In genomic region chr11:94328587-94329080, GRCh38 we compare ENCODE assay signal across 1 cellular context.
TF ChIP-seq lines count a peak whose summit lies in the region.

No MANE protein-coding gene starts in this region.

TF ChIP-seq in H1, 55 proteins besides CTCF, POLR2A, EP300 and RAD21 (continued from another document):
- TF ChIP-seq KDM1A (IDR thresholded peaks at IDR 0.05; ENCODE audit: borderline replicate concordance, low read length) (no peak), ZNF274 (IDR thresholded peaks at IDR 0.05; ENCODE audit: borderline replicate concordance, extremely low read depth, low read length) (no peak), CTBP2 (IDR thresholded peaks at IDR 0.05; ENCODE audit: borderline replicate concordance, insufficient read depth, insufficient read length, low read length) (no peak), SIRT6 (IDR thresholded peaks at IDR 0.05; ENCODE audit: low read length) (no peak), CHD1 (IDR thresholded peaks at IDR 0.05; ENCODE audit: low read depth, low read length) (no peak), NANOG (IDR thresholded peaks at IDR 0.05; ENCODE audit: insufficient read depth, low read depth, low read length, poor library complexity, severe bottlenecking) (no peak), SIN3A (conservative IDR thresholded peaks at IDR 0.05 in 1 of 2, IDR thresholded peaks at IDR 0.05 in 1 of 2; ENCODE audit: low read depth in 1 of 2, low read length in 2 of 2) (no peak), BACH1 (IDR thresholded peaks at IDR 0.05; ENCODE audit: low read length) (no peak), CHD2 (IDR thresholded peaks at IDR 0.05; ENCODE audit: low read length) (no peak), FOSL1 (IDR thresholded peaks at IDR 0.05; ENCODE audit: insufficient read depth, low read depth, low read length) (no peak), YY1 (IDR thresholded peaks at IDR 0.05; ENCODE audit: low read depth, low read length) (no peak)
